1 cellular context compared by ENCODE assay signal in genomic region chr16:27367463-27368357, GRCh38.
TF ChIP-seq lines count a peak whose summit lies in the region.

No MANE protein-coding gene starts in this region.

TF ChIP-seq in K562, 482 proteins besides CTCF, POLR2A, EP300 and RAD21 (continued from another document):
- TF ChIP-seq ID3 (CRISPR knock-in tag; IDR thresholded peaks at IDR 0.05): no peak
- TF ChIP-seq ID3 (tag; IDR thresholded peaks at IDR 0.05): peak; percentile 64; the same call in 1 of the 2 replicates
- TF ChIP-seq CHAMP1 (IDR thresholded peaks at IDR 0.05): no peak
- TF ChIP-seq FOXM1 (IDR thresholded peaks at IDR 0.05; ENCODE audit: low read depth): no peak
- TF ChIP-seq FOXM1 (CRISPR knock-in tag; IDR thresholded peaks at IDR 0.05; ENCODE audit: low read depth): no peak
- no peak for TF ChIP-seq POLR3G (IDR thresholded peaks at IDR 0.05; ENCODE audit: extremely low read depth, insufficient read length, insufficient replicate concordance)
- no peak for TF ChIP-seq RBBP5 (IDR thresholded peaks at IDR 0.05; ENCODE audit: borderline replicate concordance, insufficient read depth, low read length, poor library complexity, severe bottlenecking)
- no peak for TF ChIP-seq ELK3 (CRISPR knock-in tag; IDR thresholded peaks at IDR 0.05)
- TF ChIP-seq SOX6 (IDR thresholded peaks at IDR 0.05): no peak
- TF ChIP-seq ZKSCAN8 (CRISPR knock-in tag; IDR thresholded peaks at IDR 0.05): no peak
- TF ChIP-seq GTF2E2 (tag; IDR thresholded peaks at IDR 0.05): no peak
- no peak for TF ChIP-seq ZNF511 (CRISPR knock-in tag; IDR thresholded peaks at IDR 0.05)
- no peak for TF ChIP-seq ZNF518B (CRISPR knock-in tag; IDR thresholded peaks at IDR 0.05)
- no peak for TF ChIP-seq PPARD (CRISPR knock-in tag; IDR thresholded peaks at IDR 0.05)
- TF ChIP-seq HDAC2 (IDR thresholded peaks at IDR 0.05): peak; percentile 70
- no peak for TF ChIP-seq XRCC5 (IDR thresholded peaks at IDR 0.05; ENCODE audit: low read depth, low read length)
- TF ChIP-seq TFAP4 (CRISPR knock-in tag; IDR thresholded peaks at IDR 0.05; ENCODE audit: borderline replicate concordance): peak; percentile 61; the same call in 1 of the 2 replicates
- TF ChIP-seq NCOA4 (IDR thresholded peaks at IDR 0.05; ENCODE audit: partially characterized antibody): no peak
- no peak for TF ChIP-seq EWSR1 (IDR thresholded peaks at IDR 0.05; ENCODE audit: borderline replicate concordance, low read depth, partially characterized antibody)
- TF ChIP-seq ZFP91 (CRISPR knock-in tag; IDR thresholded peaks at IDR 0.05): no peak
- no peak for TF ChIP-seq TSC22D4 (tag; IDR thresholded peaks at IDR 0.05)
- no peak for TF ChIP-seq FOXJ3 (CRISPR knock-in tag; IDR thresholded peaks at IDR 0.05)
- no peak for TF ChIP-seq RB1 (IDR thresholded peaks at IDR 0.05; ENCODE audit: low read depth)
- no peak for TF ChIP-seq SFPQ (IDR thresholded peaks at IDR 0.05; ENCODE audit: low read depth, low read length)
- no peak for TF ChIP-seq NR2F6 (CRISPR knock-in tag; IDR thresholded peaks at IDR 0.05)
- no peak for TF ChIP-seq HOXB6 (CRISPR knock-in tag; IDR thresholded peaks at IDR 0.05; ENCODE audit: borderline replicate concordance)
- no peak for TF ChIP-seq ATF6 (CRISPR knock-in tag; IDR thresholded peaks at IDR 0.05)
